ENCODE assay signal across 8 cellular contexts in genomic region chr6:135179920-135180457, GRCh38. TPM values are rescaled to one million over a fixed set of nuclear protein-coding genes. Genes with fewer than 3 reads are reported as not detected.
DNase-seq lines count a peak whose midpoint lies in the region; ATAC-seq and TF ChIP-seq lines count a peak whose summit lies in the region.

No MANE protein-coding gene starts in this region.

- H3K4me3 Mint-ChIP-seq in stimulated activated naive CD8-positive, alpha-beta T cell treated with anti-CD3 and anti-CD28 coated beads, Interleukin-15, Interleukin-2, amounts not matched to agents 100 ng/mL and 50 ng/mL, for 24 hours: peak overlapping the region; percentile 85
- peak overlapping the region; percentile 81 for H3K4me3 Mint-ChIP-seq in activated CD4-positive, alpha-beta memory T cell treated with anti-CD3 and anti-CD28 coated beads, Interleukin-2, amount 10 ng/mL, durations not matched to agents 7 days and 5 days

- no peaks in the 10 kb centered on the region for H3K36me3 ChIP-seq in kidney epithelial cell (ENCODE audit: control insufficient read depth, insufficient read depth, low read length)

- 25% methylated on average over 8 of the region's 8 CpGs for WGBS in lower leg skin, 2 donors

- intact Hi-C loops in lower leg skin (cut with DNase I; ENCODE audit: low total_unique reads): no loop called here

- peaks cover 6% of the 10 kb centered on the region for H3K36me3 Mint-ChIP-seq in stimulated activated naive CD8-positive, alpha-beta T cell treated with anti-CD3 and anti-CD28 coated beads, Interleukin-15, Interleukin-2, amounts not matched to agents 100 ng/mL and 50 ng/mL, for 24 hours (ENCODE audit: low read depth)
- H3K36me3 Mint-ChIP-seq in activated CD4-positive, alpha-beta memory T cell treated with anti-CD3 and anti-CD28 coated beads, Interleukin-2, amount 10 ng/mL, durations not matched to agents 7 days and 5 days (ENCODE audit: low read depth): peaks cover 5% of the 10 kb centered on the region

- no peak for ATAC-seq in stimulated activated naive CD8-positive, alpha-beta T cell treated with anti-CD3 and anti-CD28 coated beads, Interleukin-15, Interleukin-2, amounts not matched to agents 100 U/mL and 50 U/mL, for 24 hours

- TF ChIP-seq POLR2A in lower leg skin (IDR thresholded peaks at IDR 0.05): no peak

- peak overlapping the region; percentile 95 for H3K27ac Mint-ChIP-seq in stimulated activated naive CD8-positive, alpha-beta T cell treated with anti-CD3 and anti-CD28 coated beads, Interleukin-15, Interleukin-2, amounts not matched to agents 100 ng/mL and 50 ng/mL, for 24 hours
- H3K27ac Mint-ChIP-seq in activated CD4-positive, alpha-beta memory T cell treated with anti-CD3 and anti-CD28 coated beads, Interleukin-2, amount 10 ng/mL, durations not matched to agents 7 days and 5 days: peak overlapping the region; percentile 88

- H3K4me3 ChIP-seq in kidney epithelial cell (ENCODE audit: low read depth, low read length) (peak overlapping the region; percentile 51), lower leg skin (ENCODE audit: low read depth, poor library complexity, severe bottlenecking) (no peak overlapping the region)

- no peak for DNase-seq in stimulated activated naive CD8-positive, alpha-beta T cell treated with anti-CD3 and anti-CD28 coated beads, Interleukin-15, Interleukin-2, amounts not matched to agents 100 U/mL and 50 U/mL, for 24 hours
- DNase-seq in activated CD4-positive, alpha-beta memory T cell treated with anti-CD3 and anti-CD28 coated beads, Interleukin-2, amount 10 ng/mL, durations not matched to agents 7 days and 5 days: no peak
- DNase-seq in kidney epithelial cell (ENCODE audit: low read depth): no peak
- no peak for DNase-seq in lower leg skin (ENCODE audit: low spot score in 2 of 2)
- DNase-seq in NCI-H524 treated with DMSO at 0.1 percent for 48 hours (lab: John Stamatoyannopoulos, UW): no peak
- DNase-seq in T-helper 9 cell: no peak
- no peak for DNase-seq in NCI-H2081 treated with DMSO at 0.1 percent for 48 hours (lab: John Stamatoyannopoulos, UW)

- CTCF ChIA-PET in activated CD4-positive, alpha-beta memory T cell treated with anti-CD3 and anti-CD28 coated beads, Interleukin-2, amount 10 ng/mL, durations not matched to agents 7 days and 5 days (lab: Charles Lee): interaction anchor here (0.5 to 3.1 kb wide), 8 partner anchors 11 to 245 kb away, joined by 3 to 13 read pairs (median 3); partner anchors contain the start of gene HBS1L

- peaks cover 42% of the 10 kb centered on the region for H3K4me1 Mint-ChIP-seq in stimulated activated naive CD8-positive, alpha-beta T cell treated with anti-CD3 and anti-CD28 coated beads, Interleukin-15, Interleukin-2, amounts not matched to agents 100 ng/mL and 50 ng/mL, for 24 hours (ENCODE audit: low read depth)
- H3K4me1 Mint-ChIP-seq in activated CD4-positive, alpha-beta memory T cell treated with anti-CD3 and anti-CD28 coated beads, Interleukin-2, amount 10 ng/mL, durations not matched to agents 7 days and 5 days: peaks cover 28% of the 10 kb centered on the region

- H3K27me3 Mint-ChIP-seq in stimulated activated naive CD8-positive, alpha-beta T cell treated with anti-CD3 and anti-CD28 coated beads, Interleukin-15, Interleukin-2, amounts not matched to agents 100 ng/mL and 50 ng/mL, for 24 hours: no peaks in the 10 kb centered on the region
- H3K27me3 Mint-ChIP-seq in activated CD4-positive, alpha-beta memory T cell treated with anti-CD3 and anti-CD28 coated beads, Interleukin-2, amount 10 ng/mL, durations not matched to agents 7 days and 5 days: no peaks in the 10 kb centered on the region

- H3K27me3 ChIP-seq in kidney epithelial cell (ENCODE audit: control insufficient read depth, insufficient read depth, low read length): peaks cover 4% of the 10 kb centered on the region

- no peaks in the 10 kb centered on the region for H3K9me3 Mint-ChIP-seq in stimulated activated naive CD8-positive, alpha-beta T cell treated with anti-CD3 and anti-CD28 coated beads, Interleukin-15, Interleukin-2, amounts not matched to agents 100 ng/mL and 50 ng/mL, for 24 hours
- no peaks in the 10 kb centered on the region for H3K9me3 Mint-ChIP-seq in activated CD4-positive, alpha-beta memory T cell treated with anti-CD3 and anti-CD28 coated beads, Interleukin-2, amount 10 ng/mL, durations not matched to agents 7 days and 5 days

- POLR2A ChIA-PET in activated CD4-positive, alpha-beta memory T cell treated with anti-CD3 and anti-CD28 coated beads, Interleukin-2, amount 10 ng/mL, durations not matched to agents 7 days and 5 days (lab: Charles Lee): interaction anchor here (0.9 to 5.7 kb wide), 21 partner anchors 8 to 1110 kb away, joined by 3 to 75 read pairs (median 7); partner anchors contain the start of genes BCLAF1 and HBS1L

- TF ChIP-seq CTCF in kidney epithelial cell (IDR thresholded peaks at IDR 0.05; ENCODE audit: insufficient read depth, low read length, poor library complexity, severe bottlenecking) (no peak), lower leg skin (IDR thresholded peaks at IDR 0.05) (no peak)

RNA-seq across cellular contexts. Expression of gene MYB, which starts 1.1 kb away (rescaled TPM):
- 10 to 100 TPM; 27.7 to 30.3 TPM for total RNA-seq in activated CD4-positive, alpha-beta memory T cell treated with anti-CD3 and anti-CD28 coated beads, Interleukin-2, amount 10 ng/mL, durations not matched to agents 7 days and 5 days
- total RNA-seq in kidney epithelial cell: 0.62 and 1.7 TPM in 2 replicates
- total RNA-seq in lower leg skin: 1 to 10 TPM; 7.4 to 8.6 (median 7.5) TPM
